ENCODE assay signal across 16 cellular contexts in the genomic region with DNA sequence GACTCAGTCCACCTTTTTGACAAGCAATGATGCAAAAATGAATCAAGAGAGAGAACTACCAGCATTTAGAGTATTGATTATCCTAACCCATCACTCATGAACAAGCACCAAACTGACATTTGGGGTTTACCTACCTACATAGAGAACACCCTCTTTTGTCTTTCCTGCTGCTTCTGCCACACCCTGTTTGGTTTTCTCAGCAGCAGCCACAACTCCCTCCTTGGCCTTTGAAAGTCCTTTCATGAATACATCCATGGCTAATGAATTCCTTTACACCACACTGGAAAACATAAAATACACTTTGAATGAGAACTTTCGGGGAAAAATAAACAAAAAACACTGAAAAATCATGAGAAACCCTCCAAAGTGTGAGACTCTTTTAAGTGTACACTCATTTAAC. TPM values are rescaled to one million over a fixed set of nuclear protein-coding genes. Genes with fewer than 3 reads are reported as not detected.
A peak's percentile ranks its signal among the peaks of the same experiment; 100 is the strongest.
DNase-seq lines count a peak whose midpoint lies in the region; ATAC-seq and TF ChIP-seq lines count a peak whose summit lies in the region.
"Had no signal": no experiment of that assay in that cellular context is flagged by ENCODE, and none has a peak within 500 bp of the region (broad histone marks: within the 10 kb centered on the region; RNA-seq: fewer than 3 reads in every experiment).

No MANE protein-coding gene starts in this region.

- H3K4me1 ChIP-seq in breast epithelium (no peaks in the 10 kb centered on the region), body of pancreas (peaks cover 22% of the 10 kb centered on the region)
- H3K4me1 ChIP-seq: parathyroid adenoma had no signal

- peak overlapping the region; percentile 2 for H3K27ac Mint-ChIP-seq in MCF 10A (ENCODE audit: low read depth, unreplicated experiment)

- peaks cover 19% of the 10 kb centered on the region for H3K4me1 Mint-ChIP-seq in MCF 10A (ENCODE audit: insufficient read depth, unreplicated experiment)

- H3K36me3 Mint-ChIP-seq in MCF 10A (ENCODE audit: insufficient read depth, unreplicated experiment), result peaks cover 18% of the 10 kb centered on the region

- no peaks in the 10 kb centered on the region for H3K9me3 Mint-ChIP-seq in MCF 10A (ENCODE audit: unreplicated experiment)
- H3K9me3 Mint-ChIP-seq: central memory CD8-positive, alpha-beta T cell had no signal

- H3K9me3 ChIP-seq in breast epithelium (no peaks in the 10 kb centered on the region), body of pancreas (no peaks in the 10 kb centered on the region)
- H3K9me3 ChIP-seq: esophagus squamous epithelium had no signal

- CTCF ChIA-PET in MCF 10A (lab: Yijun Ruan, JAX), result interaction anchor here (0.5 to 0.8 kb wide), 3 partner anchors 12 to 171 kb away, joined by 3 read pairs; no protein-coding TSS in a partner anchor

- POLR2A ChIA-PET in MCF 10A (lab: Yijun Ruan, JAX), result interaction anchor here (0.6 to 1.7 kb wide), 4 partner anchors 43 to 97 kb away, joined by 3 to 11 read pairs (median 3); no protein-coding TSS in a partner anchor

- DNase-seq in MCF 10A (ENCODE audit: unreplicated experiment) (no peak), breast epithelium (ENCODE audit: low spot score in 2 of 2) (no peak), astrocyte of the hippocampus (ENCODE audit: low read depth, low spot score) (peak; percentile 33), kidney epithelial cell (ENCODE audit: low read depth) (no peak), body of pancreas (no peak), SK-N-DZ (ENCODE audit: low spot score) (no peak)
- DNase-seq: activated CD4-positive, alpha-beta T cell treated with anti-CD3 and anti-CD28 coated beads for 1 hour; activated effector memory CD4-positive, alpha-beta T cell treated with anti-CD3 and anti-CD28 coated beads, Interleukin-2, amount 50 U/mL, for 16 hours; esophagus squamous epithelium; NCI-H2171 had no signal

- BruUV-seq in MCF 10A (replicated peaks; lab: Mats Ljungman, UMichigan), result no TSS peak

- H3K27me3 ChIP-seq in breast epithelium (peaks cover 0 to 31% of the 10 kb centered on the region in 2 donors), kidney epithelial cell (ENCODE audit: control insufficient read depth, insufficient read depth, low read length) (no peaks in the 10 kb centered on the region), body of pancreas (peaks cover 0 to 27% of the 10 kb centered on the region in 2 donors)

- peak overlapping the region; percentile 89 for H3K4me3 Mint-ChIP-seq in MCF 10A (ENCODE audit: unreplicated experiment)
- H3K4me3 Mint-ChIP-seq: central memory CD8-positive, alpha-beta T cell had no signal

- TF ChIP-seq CTCF in MCF 10A (IDR thresholded peaks at IDR 0.05; ENCODE audit: unreplicated experiment), result no peak
- no peak for TF ChIP-seq CTCF in breast epithelium (IDR thresholded peaks at IDR 0.05)
- TF ChIP-seq CTCF in kidney epithelial cell (IDR thresholded peaks at IDR 0.05; ENCODE audit: insufficient read depth, low read length, poor library complexity, severe bottlenecking), result no peak
- no peak for TF ChIP-seq CTCF in body of pancreas (IDR thresholded peaks at IDR 0.05)

- H3K27me3 Mint-ChIP-seq in MCF 10A (ENCODE audit: insufficient read depth, unreplicated experiment), result no peaks in the 10 kb centered on the region

- intact Hi-C loops in MCF 10A (cut with micrococcal nuclease) (loop anchor here (5.0 kb wide), 1 partner anchor 67 kb away; no protein-coding TSS in a partner anchor), breast epithelium (cut with DNase I; ENCODE audit: low total_unique reads) (no loop called here), body of pancreas (cut with DNase I) (no loop called here)

- no peaks in the 10 kb centered on the region for H3K36me3 ChIP-seq in breast epithelium
- no peaks in the 10 kb centered on the region for H3K36me3 ChIP-seq in kidney epithelial cell (ENCODE audit: control insufficient read depth, insufficient read depth, low read length)
- H3K36me3 ChIP-seq in body of pancreas (replicated peaks in 1 of 2; ENCODE audit: insufficient read depth in 1 of 2, low read depth in 2 of 2), result no peaks in the 10 kb centered on the region
- H3K36me3 ChIP-seq: esophagus squamous epithelium had no signal

- no peak for ATAC-seq in GM19455 (IDR thresholded peaks at IDR 0.05; ENCODE audit: unreplicated experiment)
- no peak for ATAC-seq in body of pancreas
- no peak for ATAC-seq in HG03342 (IDR thresholded peaks at IDR 0.05; ENCODE audit: unreplicated experiment)

- no peak overlapping the region for H3K4me3 ChIP-seq in breast epithelium
- peak overlapping the region; percentile 81 for H3K4me3 ChIP-seq in kidney epithelial cell (ENCODE audit: low read depth, low read length)
- H3K4me3 ChIP-seq in body of pancreas, result no peak overlapping the region

- no peak overlapping the region for H3K27ac ChIP-seq in breast epithelium
- H3K27ac ChIP-seq in body of pancreas, result no peak overlapping the region
- H3K27ac ChIP-seq: parathyroid adenoma had no signal

- WGBS in body of pancreas, 2 donors, result 59 to 63% methylated on average over 1 of the region's 1 CpG

- TF ChIP-seq POLR2A in breast epithelium (IDR thresholded peaks at IDR 0.05) (no peak), body of pancreas (IDR thresholded peaks at IDR 0.05) (no peak)

RNA-seq across cellular contexts. Expression of a gene that starts 1.5 kb away (rescaled TPM):
- total RNA-seq in MCF 10A (2022) (29.1 and 34.8 TPM in 2 replicates), breast epithelium (10 to 100 TPM; 12.7 to 15.7 (median 15.4) TPM), kidney epithelial cell (7.6 and 8.7 TPM in 2 replicates), body of pancreas (1 to 10 TPM in 1 of 2 donors, not detected in 1; 9.3 TPM)
- 16.6 and 23.7 TPM in 2 replicates for polyA plus RNA-seq in SK-N-DZ (2014; cell fraction: cytosol; rRNA removed)
- polyA plus RNA-seq in SK-N-DZ (2014; cell fraction: nucleus; rRNA removed), result 10.0 and 16.9 TPM in 2 replicates

RNA-seq across cellular contexts. Expression of a gene that starts 59.2 kb away (rescaled TPM):
- total RNA-seq in MCF 10A (2022) (not detected in 2 replicates), breast epithelium (10 to 100 TPM; 11.0 to 83.2 (median 31.9) TPM), kidney epithelial cell (not detected in 2 replicates), body of pancreas (10 to 100 TPM in 1 of 2 donors, 1 to 10 TPM in 1; 8.2 to 33.5 TPM)
- polyA plus RNA-seq in SK-N-DZ (2014; cell fraction: cytosol; rRNA removed), result 0.05 and 0.09 TPM in 2 replicates
- polyA plus RNA-seq in SK-N-DZ (2014; cell fraction: nucleus; rRNA removed), result 1.2 TPM in 1 of 2 replicates, not detected in the other
- total RNA-seq: H4, M059J had no signal
